ENCODE assay signal across 16 cellular contexts in the genomic region with DNA sequence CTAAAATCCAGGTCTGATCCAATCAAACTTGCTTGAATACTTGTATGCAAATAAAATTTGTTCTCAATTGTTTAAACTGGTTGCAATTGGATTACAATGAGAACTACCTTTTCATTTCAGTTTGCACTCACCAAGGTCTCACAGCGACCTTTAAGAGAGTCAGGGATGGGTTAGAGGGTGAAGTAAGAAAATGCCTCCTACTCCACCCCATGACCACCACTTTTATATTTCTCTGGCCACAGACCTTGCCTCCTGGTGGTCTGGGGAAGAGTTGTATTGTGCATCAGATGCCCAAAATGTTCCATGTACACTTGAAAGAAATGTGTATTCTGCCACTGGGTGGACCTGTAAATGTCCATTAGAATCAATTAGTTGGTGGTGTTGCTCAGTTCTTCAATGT. TPM values are rescaled to one million over a fixed set of nuclear protein-coding genes. Genes with fewer than 3 reads are reported as not detected.
A peak's percentile ranks its signal among the peaks of the same experiment; 100 is the strongest.
DNase-seq lines count a peak whose midpoint lies in the region; ATAC-seq and TF ChIP-seq lines count a peak whose summit lies in the region.
"Had no signal": no experiment of that assay in that cellular context is flagged by ENCODE, and none has a peak within 500 bp of the region (broad histone marks: within the 10 kb centered on the region; RNA-seq: fewer than 3 reads in every experiment).

No MANE protein-coding gene starts in this region.

- DNase-seq in DMS114 treated with DMSO at 0.1 percent for 48 hours (lab: John Stamatoyannopoulos, UW; ENCODE audit: unreplicated experiment) (peak; percentile 6), HFFc6 (no peak), brain microvascular endothelial cell (no peak), foreskin keratinocyte (no peak), NCI-H748 (lab: John Stamatoyannopoulos, UW; ENCODE audit: unreplicated experiment) (no peak)
- no peak for DNase-seq in activated T-cell treated with anti-CD3 and anti-CD28 coated beads, Interleukin-2, amount 50 U/mL, for 4 hours
- DNase-seq: BE2C; CD4-positive, alpha-beta memory T cell; COR-L47; DND-41; GDM1; GOT3 had no signal

- no peaks in the 10 kb centered on the region for H3K9me3 Mint-ChIP-seq in HFFc6
- H3K9me3 Mint-ChIP-seq in activated T-cell treated with anti-CD3 and anti-CD28 coated beads, Interleukin-2, amount 50 U/mL, for 4 hours = no peaks in the 10 kb centered on the region

- H3K4me3 Mint-ChIP-seq in HFFc6 = no peak overlapping the region
- no peak overlapping the region for H3K4me3 Mint-ChIP-seq in activated T-cell treated with anti-CD3 and anti-CD28 coated beads, Interleukin-2, amount 50 U/mL, for 4 hours
- H3K4me3 Mint-ChIP-seq: CD4-positive, alpha-beta memory T cell had no signal

- no peaks in the 10 kb centered on the region; the same call in 1 of the 2 replicates for H3K27me3 Mint-ChIP-seq in HFFc6 (ENCODE audit: insufficient read depth)
- peaks cover 5% of the 10 kb centered on the region for H3K27me3 Mint-ChIP-seq in activated T-cell treated with anti-CD3 and anti-CD28 coated beads, Interleukin-2, amount 50 U/mL, for 4 hours (ENCODE audit: low read depth)

- H3K36me3 ChIP-seq in brain microvascular endothelial cell (replicated peaks) = no peaks in the 10 kb centered on the region
- H3K36me3 ChIP-seq: BE2C, HAP-1 had no signal

- H3K36me3 Mint-ChIP-seq in HFFc6 (ENCODE audit: low read depth) = no peaks in the 10 kb centered on the region; the same call in 1 of the 2 replicates
- no peaks in the 10 kb centered on the region for H3K36me3 Mint-ChIP-seq in activated T-cell treated with anti-CD3 and anti-CD28 coated beads, Interleukin-2, amount 50 U/mL, for 4 hours (ENCODE audit: insufficient read depth)
- H3K36me3 Mint-ChIP-seq: CD4-positive, alpha-beta memory T cell had no signal

- peaks cover 28% of the 10 kb centered on the region for H3K4me1 ChIP-seq in foreskin keratinocyte
- H3K4me1 ChIP-seq: BE2C, HAP-1 had no signal

- H3K27ac ChIP-seq in brain microvascular endothelial cell = no peak overlapping the region
- no peak overlapping the region for H3K27ac ChIP-seq in foreskin keratinocyte

- peaks cover 44% of the 10 kb centered on the region for H3K4me1 Mint-ChIP-seq in HFFc6 (ENCODE audit: low read depth)
- no peaks in the 10 kb centered on the region for H3K4me1 Mint-ChIP-seq in activated T-cell treated with anti-CD3 and anti-CD28 coated beads, Interleukin-2, amount 50 U/mL, for 4 hours (ENCODE audit: low read depth)
- H3K4me1 Mint-ChIP-seq: CD4-positive, alpha-beta memory T cell had no signal

- ATAC-seq in foreskin keratinocyte = no peak
- ATAC-seq in HG03159 (IDR thresholded peaks at IDR 0.05; ENCODE audit: unreplicated experiment) = no peak
- ATAC-seq in activated T-cell treated with anti-CD3 and anti-CD28 coated beads, Interleukin-2, amount 50 U/mL, for 4 hours = no peak
- no peak for ATAC-seq in HG03354 (IDR thresholded peaks at IDR 0.05; ENCODE audit: poor library complexity, severe bottlenecking, unreplicated experiment)
- ATAC-seq: HepG2 had no signal

- in situ Hi-C loops in brain microvascular endothelial cell (cut with HindIII; ENCODE audit: low pct_ligation_motif_present, low sequenced_read_pairs) = no loop called here

- no peak overlapping the region for H3K27ac Mint-ChIP-seq in HFFc6
- H3K27ac Mint-ChIP-seq: CD4-positive, alpha-beta memory T cell had no signal

- TF ChIP-seq CTCF in HFFc6 (IDR thresholded peaks at IDR 0.05) = peak; percentile 30; the same call in 1 of the 2 replicates
- TF ChIP-seq CTCF in brain microvascular endothelial cell (IDR thresholded peaks at IDR 0.05; ENCODE audit: low read depth, low read length, missing control alignments) = peak; percentile 30
- TF ChIP-seq CTCF in foreskin keratinocyte (conservative IDR thresholded peaks at IDR 0.05) = peak; percentile 5

- H3K27me3 ChIP-seq in brain microvascular endothelial cell (replicated peaks) (no peaks in the 10 kb centered on the region), foreskin keratinocyte (no peaks in the 10 kb centered on the region)
- H3K27me3 ChIP-seq: BE2C had no signal

- no peak overlapping the region for H3K4me3 ChIP-seq in brain microvascular endothelial cell (ENCODE audit: low read depth, low read length)
- H3K4me3 ChIP-seq: HAP-1 had no signal

RNA-seq across cellular contexts. Expression of a gene that starts 16.4 kb away (rescaled TPM):
- total RNA-seq in HFFc6 (2021; fragmentation: NEBNext Ultra II Directional; extraction: Animal tissue kit (Norgen Biotek cat#: 25700)) = 10 to 100 TPM; 32.7 to 39.1 (median 36.4) TPM
- total RNA-seq in foreskin keratinocyte = 44.0 and 56.5 TPM in 2 replicates
- polyA plus RNA-seq in foreskin keratinocyte = 18.0 and 21.0 TPM in 2 replicates
- under 1 TPM; 0.08 to 0.16 (median 0.11) TPM for total RNA-seq in activated T-cell treated with anti-CD3 and anti-CD28 coated beads, Interleukin-2, amount 50 U/mL, for 4 hours
- total RNA-seq: CD4-positive, alpha-beta memory T cell had no signal
- polyA plus RNA-seq: CD4-positive, alpha-beta memory T cell had no signal

Comparison
In these comparisons a context has a peak if more than half of its experiments do, and no peak if none do; other contexts are left out.
1. RNA of a gene that starts 16.4 kb away (total RNA-seq): 44.0 to 56.5 TPM in foreskin keratinocyte and 32.7 to 39.1 TPM in HFFc6; 0.08 to 0.16 TPM in activated T-cell treated with anti-CD3 and anti-CD28 coated beads, Interleukin-2, amount 50 U/mL, for 4 hours; every median in the first group is over 10 times any median in the second.
2. Peak in every context shown above with its lines, with median percentiles within 50 percentile points of each other: CTCF ChIP-seq.